ENCODE assay signal across 17 cellular contexts in genomic region chr14:89399157-89399556, GRCh38. TPM values are rescaled to one million over a fixed set of nuclear protein-coding genes. Genes with fewer than 3 reads are reported as not detected.
DNase-seq lines count a peak whose midpoint lies in the region; ATAC-seq, FAIRE-seq and TF ChIP-seq lines count a peak whose summit lies in the region.
"Had no signal": no experiment of that assay in that cellular context is flagged by ENCODE, and none has a peak within 500 bp of the region (broad histone marks: within the 10 kb centered on the region; RNA-seq: fewer than 3 reads in every experiment).

No MANE protein-coding gene starts in this region.

- TF ChIP-seq CTCF in cardiac muscle cell (IDR thresholded peaks at IDR 0.05; ENCODE audit: low read depth, low read length) (no peak), neural cell (IDR thresholded peaks at IDR 0.05; ENCODE audit: poor library complexity, severe bottlenecking) (no peak)

- H3K4me3 Mint-ChIP-seq in stimulated activated naive CD8-positive, alpha-beta T cell treated with anti-CD3 and anti-CD28 coated beads, Interleukin-15, Interleukin-2, amounts not matched to agents 100 ng/mL and 50 ng/mL, for 24 hours, result no peak overlapping the region
- H3K4me3 Mint-ChIP-seq: activated T-cell treated with anti-CD3 and anti-CD28 coated beads, Interleukin-2, amount 50 U/mL, for 72 hours had no signal

- H3K4me1 Mint-ChIP-seq in stimulated activated naive CD8-positive, alpha-beta T cell treated with anti-CD3 and anti-CD28 coated beads, Interleukin-15, Interleukin-2, amounts not matched to agents 100 ng/mL and 50 ng/mL, for 24 hours (ENCODE audit: low read depth), result peaks cover 70% of the 10 kb centered on the region

- FAIRE-seq in frontal cortex (lab: Jason Lieb, UNC), result no peak
- FAIRE-seq: islet of Langerhans had no signal

- H3K4me2 ChIP-seq in neural cell (ENCODE audit: low read length), result peak overlapping the region; percentile 70

- H3K79me2 ChIP-seq in neural cell (replicated peaks; ENCODE audit: insufficient read depth, low read length), result peaks cover 56% of the 10 kb centered on the region

- TF ChIP-seq RAD21 in neural cell (conservative IDR thresholded peaks at IDR 0.05), result no peak

- DNase-seq in stimulated activated naive CD8-positive, alpha-beta T cell treated with anti-CD3 and anti-CD28 coated beads, Interleukin-15, Interleukin-2, amounts not matched to agents 100 U/mL and 50 U/mL, for 24 hours, result no peak
- DNase-seq in cardiac muscle cell (ENCODE audit: low read depth in 1 of 2, low spot score in 1 of 2) (no peak), frontal cortex (ENCODE audit: low spot score in 2 of 2) (no peak), NCI-H748 (lab: John Stamatoyannopoulos, UW; ENCODE audit: unreplicated experiment) (no peak)
- DNase-seq: activated T-cell treated with anti-CD3 and anti-CD28 coated beads, Interleukin-2, amount 50 U/mL, for 72 hours; effector CD8-positive, alpha-beta T cell; foreskin melanocyte; NCI-H2029 treated with DMSO at 0.1 percent for 48 hours; stimulated activated CD4-positive, alpha-beta T cell treated with anti-CD3 and anti-CD28 coated beads, Interleukin-2, amount 100 ng/mL, for 48 hours had no signal

- H3K9ac ChIP-seq in neural cell (ENCODE audit: low read length), result peak overlapping the region; percentile 56

- H3K27me3 ChIP-seq in cardiac muscle cell (no peaks in the 10 kb centered on the region), neural cell (ENCODE audit: insufficient read depth, low read depth, low read length) (no peaks in the 10 kb centered on the region)
- H3K27me3 ChIP-seq: ascending aorta, vagina had no signal

- peaks cover 16% of the 10 kb centered on the region for H3K4me1 ChIP-seq in cardiac muscle cell (ENCODE audit: low read depth)

- H3K4me3 ChIP-seq in cardiac muscle cell (no peak overlapping the region), neural cell (ENCODE audit: low read length) (peak overlapping the region; percentile 58)
- H3K4me3 ChIP-seq: ascending aorta had no signal

- no peaks in the 10 kb centered on the region for H4K20me1 ChIP-seq in neural cell (ENCODE audit: insufficient read depth)

- H3K27me3 Mint-ChIP-seq in stimulated activated naive CD8-positive, alpha-beta T cell treated with anti-CD3 and anti-CD28 coated beads, Interleukin-15, Interleukin-2, amounts not matched to agents 100 ng/mL and 50 ng/mL, for 24 hours, result no peaks in the 10 kb centered on the region

- TF ChIP-seq EP300 in neural cell (conservative IDR thresholded peaks at IDR 0.05; ENCODE audit: poor library complexity, severe bottlenecking), result no peak

- H3K36me3 Mint-ChIP-seq in stimulated activated naive CD8-positive, alpha-beta T cell treated with anti-CD3 and anti-CD28 coated beads, Interleukin-15, Interleukin-2, amounts not matched to agents 100 ng/mL and 50 ng/mL, for 24 hours (ENCODE audit: low read depth), result peaks cover 72% of the 10 kb centered on the region

- no peak overlapping the region for H2AFZ ChIP-seq in neural cell (ENCODE audit: low read depth, low read length)

- no peaks in the 10 kb centered on the region for H3K36me3 ChIP-seq in cardiac muscle cell
- H3K36me3 ChIP-seq in neural cell (ENCODE audit: insufficient read depth, low read length), result no peaks in the 10 kb centered on the region
- H3K36me3 ChIP-seq: ascending aorta, vagina had no signal

- H3K27ac ChIP-seq in cardiac muscle cell (peak overlapping the region; percentile 56), neural cell (ENCODE audit: low read length) (peak overlapping the region; percentile 83)
- H3K27ac ChIP-seq: RWPE1, vagina had no signal

- H3K27ac Mint-ChIP-seq in stimulated activated naive CD8-positive, alpha-beta T cell treated with anti-CD3 and anti-CD28 coated beads, Interleukin-15, Interleukin-2, amounts not matched to agents 100 ng/mL and 50 ng/mL, for 24 hours, result peak overlapping the region; percentile 18
- H3K27ac Mint-ChIP-seq: activated T-cell treated with anti-CD3 and anti-CD28 coated beads, Interleukin-2, amount 50 U/mL, for 72 hours had no signal

- H3K9me3 ChIP-seq in cardiac muscle cell (ENCODE audit: low read depth) (no peaks in the 10 kb centered on the region), neural cell (ENCODE audit: low read length) (no peaks in the 10 kb centered on the region)
- H3K9me3 ChIP-seq: ascending aorta, vagina had no signal

- no peaks in the 10 kb centered on the region for H3K9me3 Mint-ChIP-seq in stimulated activated naive CD8-positive, alpha-beta T cell treated with anti-CD3 and anti-CD28 coated beads, Interleukin-15, Interleukin-2, amounts not matched to agents 100 ng/mL and 50 ng/mL, for 24 hours
- H3K9me3 Mint-ChIP-seq: activated T-cell treated with anti-CD3 and anti-CD28 coated beads, Interleukin-2, amount 50 U/mL, for 72 hours had no signal

- H3K9me2 ChIP-seq in neural cell (ENCODE audit: insufficient read depth, low read length), result no peaks in the 10 kb centered on the region

- no peak for ATAC-seq in stimulated activated naive CD8-positive, alpha-beta T cell treated with anti-CD3 and anti-CD28 coated beads, Interleukin-15, Interleukin-2, amounts not matched to agents 100 U/mL and 50 U/mL, for 24 hours
- ATAC-seq in HG02973 (IDR thresholded peaks at IDR 0.05; ENCODE audit: unreplicated experiment), result no peak
- ATAC-seq in HG02798 (IDR thresholded peaks at IDR 0.05; ENCODE audit: poor library complexity, unreplicated experiment), result no peak
- ATAC-seq: activated T-cell treated with anti-CD3 and anti-CD28 coated beads, Interleukin-2, amount 50 U/mL, for 72 hours had no signal

- peaks cover 4% of the 10 kb centered on the region for H3F3A ChIP-seq in neural cell (ENCODE audit: insufficient read depth, low read length, poor library complexity, severe bottlenecking)

TF ChIP-seq in neural cell, 6 proteins besides CTCF, POLR2A, EP300 and RAD21:
- no peak for TF ChIP-seq TAF1 (IDR thresholded peaks at IDR 0.05; ENCODE audit: low read depth)
- no peak for TF ChIP-seq SMC3 (conservative IDR thresholded peaks at IDR 0.05; ENCODE audit: poor library complexity)
- no peak for TF ChIP-seq EZH2 (IDR thresholded peaks at IDR 0.05; ENCODE audit: borderline replicate concordance, insufficient read depth, low read length, poor library complexity, severe bottlenecking)
- no peak for TF ChIP-seq MXI1 (conservative IDR thresholded peaks at IDR 0.05; ENCODE audit: poor library complexity, severe bottlenecking)
TF ChIP-seq in neural cell: peak in this region for 0.

RNA-seq across cellular contexts. Expression of gene FOXN3, which starts 17.9 kb away (rescaled TPM):
- total RNA-seq in cardiac muscle cell (51.7 and 74.8 TPM in 2 replicates), frontal cortex (24.1 TPM)
- polyA plus RNA-seq in cardiac muscle cell (43.8 and 64.2 TPM in 2 replicates), neural cell (10.3 and 13.9 TPM in 2 replicates)
- 50.4 and 60.1 TPM in 2 replicates for polyA minus RNA-seq in neural cell
